Comparison of ENCODE assay signal across 7 cellular contexts in genomic region chr11:37642321-37642720, GRCh38.
"Had no signal": no experiment of that assay in that cellular context is flagged by ENCODE, and none has a peak within 500 bp of the region (broad histone marks: within the 10 kb centered on the region; RNA-seq: fewer than 3 reads in every experiment).

No MANE protein-coding gene starts in this region.

- H3K27ac ChIP-seq: GM23248, HL-60 had no signal

- FAIRE-seq: HTR-8/SVneo had no signal

- DNase-seq: GM23248, GOT3, H7, HFFc6 had no signal

- H3K4me1 ChIP-seq: HAP-1 had no signal

- H3K9me3 ChIP-seq: HAP-1 had no signal

- H3K36me3 ChIP-seq: HAP-1 had no signal

- H2AFZ ChIP-seq: GM23248 had no signal

- H3K4me3 ChIP-seq: GM23248, HAP-1 had no signal
